8 cellular contexts compared by ENCODE assay signal in the genomic region with DNA sequence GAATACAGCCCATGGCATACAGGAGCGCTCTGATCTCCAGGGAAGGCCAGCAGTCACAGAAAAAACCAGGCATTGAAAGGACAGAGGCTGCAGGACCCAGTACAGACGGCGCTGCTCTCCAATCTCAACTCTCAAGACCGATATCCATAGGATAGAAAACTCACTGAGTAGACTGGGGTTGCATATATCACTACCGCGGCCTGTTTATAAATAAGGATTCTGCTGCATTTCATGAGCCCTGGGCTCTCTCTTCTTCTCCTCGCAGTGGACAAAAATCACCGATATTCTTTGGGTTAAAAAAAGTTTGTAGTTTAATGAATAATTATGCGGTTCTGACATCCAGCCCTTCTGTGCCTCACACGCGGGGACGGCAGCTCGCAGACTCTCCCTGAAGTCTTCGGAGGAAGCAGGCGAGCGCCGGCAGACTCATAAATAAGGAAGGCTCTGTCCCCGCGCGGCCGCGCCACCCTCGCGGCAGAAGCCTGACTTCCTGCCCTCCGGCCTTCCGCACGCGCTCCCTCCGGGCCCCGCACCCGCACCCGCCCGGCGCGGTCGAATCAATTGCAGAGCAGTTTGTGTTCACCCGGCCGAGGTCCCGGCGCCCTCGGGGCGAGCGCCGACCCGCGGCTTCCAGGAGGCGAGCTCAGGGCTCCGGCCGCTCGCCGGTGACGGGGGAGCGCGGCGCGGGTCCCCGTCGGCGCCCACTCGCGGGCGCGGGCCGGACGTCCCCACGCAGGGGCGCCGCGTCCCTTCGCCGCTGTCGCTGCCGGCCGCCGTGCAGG. TPM values are rescaled to one million over a fixed set of nuclear protein-coding genes. Genes with fewer than 3 reads are reported as not detected.
DNase-seq lines count a peak whose midpoint lies in the region; ATAC-seq and TF ChIP-seq lines count a peak whose summit lies in the region.

A gene with protein sequence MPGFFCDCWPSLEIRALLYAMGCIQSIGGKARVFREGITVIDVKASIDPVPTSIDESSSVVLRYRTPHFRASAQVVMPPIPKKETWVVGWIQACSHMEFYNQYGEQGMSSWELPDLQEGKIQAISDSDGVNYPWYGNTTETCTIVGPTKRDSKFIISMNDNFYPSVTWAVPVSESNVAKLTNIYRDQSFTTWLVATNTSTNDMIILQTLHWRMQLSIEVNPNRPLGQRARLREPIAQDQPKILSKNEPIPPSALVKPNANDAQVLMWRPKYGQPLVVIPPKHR (minus strand): TSS at position 404 of the 782 bp plus-strand sequence. CDS start 331 bp downstream, at position 73.

- H2AFZ ChIP-seq in fibroblast of lung (ENCODE audit: low read length) = no peak within 1 kb of the TSS

- no peak for TF ChIP-seq CTCF in BE2C (IDR thresholded peaks at IDR 0.05; ENCODE audit: low read depth, low read length)
- TF ChIP-seq CTCF in fibroblast of lung (conservative IDR thresholded peaks at IDR 0.05 in 1 of 2, IDR thresholded peaks at IDR 0.05 in 1 of 2; ENCODE audit: low read depth in 1 of 2, low read length in 2 of 2) = no peak
- no peak for TF ChIP-seq CTCF in neural crest cell (conservative IDR thresholded peaks at IDR 0.05)

- no peak for ATAC-seq in GM18498 (IDR thresholded peaks at IDR 0.05; ENCODE audit: unreplicated experiment)

- CTCF ChIA-PET in activated CD4-positive, alpha-beta T cell treated with anti-CD3 and anti-CD28 coated beads, Interleukin-2, amount 10 ng/mL, durations not matched to agents 7 days and 5 days (lab: Charles Lee) = interaction anchor here (0.8 to 9.8 kb wide), 4 partner anchors 8 to 32 kb away, joined by 3 to 74 read pairs (median 3); no protein-coding TSS in a partner anchor

- peaks cover 33% of the 10 kb centered on the region for H3K4me1 Mint-ChIP-seq in activated CD4-positive, alpha-beta T cell treated with anti-CD3 and anti-CD28 coated beads, Interleukin-2, amount 10 ng/mL, durations not matched to agents 7 days and 5 days
- H3K4me1 Mint-ChIP-seq in neural crest cell = peaks cover 15% of the 10 kb centered on the region

- peak within 1 kb of the TSS; percentile 95 for H3K27ac Mint-ChIP-seq in activated CD4-positive, alpha-beta T cell treated with anti-CD3 and anti-CD28 coated beads, Interleukin-2, amount 10 ng/mL, durations not matched to agents 7 days and 5 days
- H3K27ac Mint-ChIP-seq in neural crest cell (ENCODE audit: unreplicated experiment) = no peak within 1 kb of the TSS

- H3K4me2 ChIP-seq in fibroblast of lung (ENCODE audit: extremely low read depth, insufficient read depth, low read length) = peak within 1 kb of the TSS; percentile 13

- peaks cover 48% of the 10 kb centered on the region for H3K36me3 Mint-ChIP-seq in activated CD4-positive, alpha-beta T cell treated with anti-CD3 and anti-CD28 coated beads, Interleukin-2, amount 10 ng/mL, durations not matched to agents 7 days and 5 days (ENCODE audit: low read depth)
- no peaks in the 10 kb centered on the region for H3K36me3 Mint-ChIP-seq in neural crest cell (ENCODE audit: low read depth)

- H3K9me3 ChIP-seq in BE2C (no peaks in the 10 kb centered on the region), HUES48 (ENCODE audit: control insufficient read depth, insufficient read depth, low read length) (no peaks in the 10 kb centered on the region), fibroblast of lung (ENCODE audit: control insufficient read depth, insufficient read depth, low read depth, low read length) (no peaks in the 10 kb centered on the region)

- peaks cover 4% of the 10 kb centered on the region for H3K27me3 Mint-ChIP-seq in activated CD4-positive, alpha-beta T cell treated with anti-CD3 and anti-CD28 coated beads, Interleukin-2, amount 10 ng/mL, durations not matched to agents 7 days and 5 days
- peaks cover 42% of the 10 kb centered on the region for H3K27me3 Mint-ChIP-seq in neural crest cell (ENCODE audit: low read depth)

- H3K4me3 Mint-ChIP-seq in activated CD4-positive, alpha-beta T cell treated with anti-CD3 and anti-CD28 coated beads, Interleukin-2, amount 10 ng/mL, durations not matched to agents 7 days and 5 days = peak within 1 kb of the TSS; percentile 96
- H3K4me3 Mint-ChIP-seq in neural crest cell = peak within 1 kb of the TSS; percentile 80

- H4K20me1 ChIP-seq in fibroblast of lung (ENCODE audit: control insufficient read depth, extremely low read depth, insufficient read depth, low read length) = no peaks in the 10 kb centered on the region

- peak; percentile 38 for DNase-seq in BE2C
- DNase-seq in activated CD4-positive, alpha-beta T cell treated with anti-CD3 and anti-CD28 coated beads, Interleukin-2, amount 10 ng/mL, durations not matched to agents 7 days and 5 days = peak; percentile 54
- peak in 1 of 2 donors; percentile 10 for DNase-seq in fibroblast of lung (ENCODE audit: low read depth in 2 of 2)
- DNase-seq in neural crest cell (ENCODE audit: low read depth, low spot score) = no peak
- no peak for DNase-seq in GOT3 (lab: John Stamatoyannopoulos, UW)
- no peak for DNase-seq in effector CD4-positive, alpha-beta T cell

- POLR2A ChIA-PET in activated CD4-positive, alpha-beta T cell treated with anti-CD3 and anti-CD28 coated beads, Interleukin-2, amount 10 ng/mL, durations not matched to agents 7 days and 5 days (lab: Charles Lee) = interaction anchor here (1.6 to 4.6 kb wide), 2 partner anchors 10 to 20 kb away, joined by 4 to 24 read pairs; no protein-coding TSS in a partner anchor

- H3K27me3 ChIP-seq in BE2C (peaks cover 18% of the 10 kb centered on the region), HUES48 (ENCODE audit: control insufficient read depth, insufficient read depth, low read length) (peaks cover 16% of the 10 kb centered on the region), fibroblast of lung (ENCODE audit: control insufficient read depth, insufficient read depth, low read length) (peaks cover 26% of the 10 kb centered on the region)

- H3K36me3 ChIP-seq in BE2C = no peaks in the 10 kb centered on the region
- H3K36me3 ChIP-seq in HUES48 (ENCODE audit: control insufficient read depth, insufficient read depth, low read length) = no peaks in the 10 kb centered on the region
- H3K36me3 ChIP-seq in fibroblast of lung (ENCODE audit: control insufficient read depth, insufficient read depth, low read length) = no peaks in the 10 kb centered on the region

- no peaks in the 10 kb centered on the region for H3K9me3 Mint-ChIP-seq in activated CD4-positive, alpha-beta T cell treated with anti-CD3 and anti-CD28 coated beads, Interleukin-2, amount 10 ng/mL, durations not matched to agents 7 days and 5 days
- no peaks in the 10 kb centered on the region for H3K9me3 Mint-ChIP-seq in neural crest cell

- H3K4me3 ChIP-seq in BE2C (ENCODE audit: low read depth, low read length) = peak within 1 kb of the TSS; percentile 47
- H3K4me3 ChIP-seq in HUES48 (ENCODE audit: low read depth, low read length) = peak within 1 kb of the TSS; percentile 63
- peak within 1 kb of the TSS in 1 of 4 experiments; percentile 46 for H3K4me3 ChIP-seq in fibroblast of lung (replicated peaks in 1 of 4; ENCODE audit: control extremely low read depth in 1 of 4, insufficient read depth in 1 of 4, low read depth in 3 of 4, low read length in 4 of 4)

- H3K79me2 ChIP-seq in fibroblast of lung (ENCODE audit: control insufficient read depth, insufficient read depth, low read length) = no peaks in the 10 kb centered on the region

- no peak within 1 kb of the TSS for H3K9ac ChIP-seq in HUES48 (ENCODE audit: low read depth, low read length)
- H3K9ac ChIP-seq in fibroblast of lung (ENCODE audit: insufficient read depth, low read length) = no peak within 1 kb of the TSS

- no peak within 1 kb of the TSS for H3K27ac ChIP-seq in HUES48 (ENCODE audit: low read depth, low read length)
- no peak within 1 kb of the TSS for H3K27ac ChIP-seq in fibroblast of lung (ENCODE audit: insufficient read depth, low read length)

- H3K4me1 ChIP-seq in BE2C (peaks cover 3% of the 10 kb centered on the region; the same call in 1 of the 2 replicates), HUES48 (ENCODE audit: control insufficient read depth, insufficient read depth, low read length) (peaks cover 10% of the 10 kb centered on the region; the same call in 1 of the 2 replicates), fibroblast of lung (ENCODE audit: control insufficient read depth, extremely low read depth, insufficient read depth, low read length) (no peaks in the 10 kb centered on the region)

RNA-seq across cellular contexts. Expression of the gene that starts here (rescaled TPM):
- 1.3 TPM for polyA plus RNA-seq in BE2C (2012; ENCODE audit: insufficient read depth, insufficient read length, low read depth)
- 100 to 1,000 TPM; 118 to 128 TPM for total RNA-seq in activated CD4-positive, alpha-beta T cell treated with anti-CD3 and anti-CD28 coated beads, Interleukin-2, amount 10 ng/mL, durations not matched to agents 7 days and 5 days
- total RNA-seq in fibroblast of lung (0.33 and 0.51 TPM in 2 replicates), neural crest cell (3.8 and 4.4 TPM in 2 replicates)
- polyA plus RNA-seq in fibroblast of lung = 0.26 and 0.40 TPM in 2 replicates
- polyA plus RNA-seq in fibroblast of lung (2012) = 0.24 and 0.38 TPM in 2 replicates
- polyA minus RNA-seq in fibroblast of lung (ENCODE audit: low replicate concordance) = 0.11 and 0.59 TPM in 2 replicates

Comparison
In these comparisons a context has a peak if more than half of its experiments do, and no peak if none do; other contexts are left out.
1. RNA of the gene that starts here (total RNA-seq): 118 to 128 TPM in activated CD4-positive, alpha-beta T cell treated with anti-CD3 and anti-CD28 coated beads, Interleukin-2, amount 10 ng/mL, durations not matched to agents 7 days and 5 days; 3.8 to 4.4 TPM in neural crest cell and 0.33 to 0.51 TPM in fibroblast of lung; every median in the first group is over 10 times any median in the second.
2. DNase-seq: peak in BE2C (single experiment) and activated CD4-positive, alpha-beta T cell treated with anti-CD3 and anti-CD28 coated beads, Interleukin-2, amount 10 ng/mL, durations not matched to agents 7 days and 5 days (single experiment); none in neural crest cell (single experiment), GOT3 (single experiment) and effector CD4-positive, alpha-beta T cell (single experiment).